36 cellular contexts compared by ENCODE assay signal in genomic region chr6:31172973-31173384, GRCh38. TPM values are rescaled to one million over a fixed set of nuclear protein-coding genes. Genes with fewer than 3 reads are reported as not detected.
DNase-seq lines count a peak whose midpoint lies in the region; ATAC-seq and TF ChIP-seq lines count a peak whose summit lies in the region.
"Had no signal": no experiment of that assay in that cellular context is flagged by ENCODE, and none has a peak within 500 bp of the region (broad histone marks: within the 10 kb centered on the region; RNA-seq: fewer than 3 reads in every experiment).

No MANE protein-coding gene starts in this region.

- H2AFZ ChIP-seq in neural progenitor cell (replicated peaks): peak overlapping the region; percentile 63

- no peaks in the 10 kb centered on the region for H3K79me2 ChIP-seq in neural progenitor cell (ENCODE audit: low read depth)

- TF ChIP-seq CTCF in RWPE1 (conservative IDR thresholded peaks at IDR 0.05; ENCODE audit: low read depth) (no peak), neural progenitor cell (IDR thresholded peaks at IDR 0.05) (no peak), GM20000 (IDR thresholded peaks at IDR 0.05; ENCODE audit: extremely low read depth, missing control alignments) (no peak)

- H3K27me3 ChIP-seq in H7 (ENCODE audit: control insufficient read depth, insufficient read depth, low read length): no peaks in the 10 kb centered on the region
- H3K27me3 ChIP-seq in neural progenitor cell: peaks cover 40% of the 10 kb centered on the region
- H3K27me3 ChIP-seq: brain microvascular endothelial cell, Peyer's patch, stomach, uterus had no signal

- H3K4me1 ChIP-seq in neural progenitor cell: peaks cover 19% of the 10 kb centered on the region
- H3K4me1 ChIP-seq: Peyer's patch, prostate gland, uterus had no signal

- no peak for ATAC-seq in GM18519 (IDR thresholded peaks at IDR 0.05; ENCODE audit: low FRiP score, unreplicated experiment)
- ATAC-seq: activated CD8-positive, alpha-beta T cell treated with anti-CD3 and anti-CD28 coated beads, Interleukin-2, amount 10 ng/mL, durations not matched to agents 7 days and 5 days; activated naive CD4-positive, alpha-beta T cell treated with anti-CD3 and anti-CD28 coated beads, Interleukin-2, amount 50 U/mL, for 72 hours; GM12878; sciatic nerve had no signal

- peaks cover 10% of the 10 kb centered on the region for H3K36me3 ChIP-seq in H7 (replicated peaks; ENCODE audit: control insufficient read depth, insufficient read depth, low read length)
- H3K36me3 ChIP-seq in neural progenitor cell: no peaks in the 10 kb centered on the region
- H3K36me3 ChIP-seq: brain microvascular endothelial cell, esophagus muscularis mucosa, prostate gland, uterus had no signal

- H3K9ac ChIP-seq in neural progenitor cell: no peak overlapping the region

- POLR2A ChIA-PET in RWPE1 (lab: Yijun Ruan, JAX; ENCODE audit: low non-redundant PET): no interaction called here

- H3K4me2 ChIP-seq in neural progenitor cell: peak overlapping the region; percentile 39

- peaks cover 25% of the 10 kb centered on the region for H3K4me1 Mint-ChIP-seq in neural progenitor cell
- H3K4me1 Mint-ChIP-seq: B cell, naive B cell had no signal

- H3K4me3 Mint-ChIP-seq in neural progenitor cell: no peak overlapping the region
- H3K4me3 Mint-ChIP-seq: activated CD8-positive, alpha-beta T cell treated with anti-CD3 and anti-CD28 coated beads, Interleukin-2, amount 10 ng/mL, durations not matched to agents 7 days and 5 days; B cell; CD4-positive, alpha-beta memory T cell had no signal

- peaks cover 13% of the 10 kb centered on the region for H3F3A ChIP-seq in neural progenitor cell (ENCODE audit: low read depth)

- CTCF ChIA-PET in RWPE1 (lab: Yijun Ruan, JAX): interaction anchor here (0.6 kb wide), 1 partner anchor 24 kb away, joined by 3 read pairs; no protein-coding TSS in a partner anchor

- H3K4me3 ChIP-seq in H7 (ENCODE audit: insufficient read depth, low read depth, low read length) (peak overlapping the region; percentile 43), iPS-11a (ENCODE audit: low read depth, low read length) (peak overlapping the region; percentile 58), neural progenitor cell (no peak overlapping the region)
- H3K4me3 ChIP-seq: esophagus muscularis mucosa, GM12878, left ventricle myocardium inferior, Peyer's patch, prostate gland, stomach, uterus had no signal

- peaks cover 10% of the 10 kb centered on the region for H3K27me3 Mint-ChIP-seq in neural progenitor cell (ENCODE audit: insufficient read depth, low read depth)
- H3K27me3 Mint-ChIP-seq: B cell; CD4-positive, alpha-beta memory T cell; naive B cell had no signal

- peak overlapping the region; percentile 54 for H3K27ac ChIP-seq in RWPE1
- H3K27ac ChIP-seq in neural progenitor cell: no peak overlapping the region
- H3K27ac ChIP-seq: brain microvascular endothelial cell, esophagus muscularis mucosa, left ventricle myocardium inferior, Peyer's patch, prostate gland, uterus had no signal

- H3K27ac Mint-ChIP-seq in neural progenitor cell: peak overlapping the region; percentile 92
- H3K27ac Mint-ChIP-seq: B cell, naive B cell had no signal

- no peaks in the 10 kb centered on the region for H4K20me1 ChIP-seq in neural progenitor cell (ENCODE audit: low read depth)

- H3K9me3 Mint-ChIP-seq in neural progenitor cell: no peaks in the 10 kb centered on the region
- H3K9me3 Mint-ChIP-seq: activated naive CD4-positive, alpha-beta T cell treated with anti-CD3 and anti-CD28 coated beads, Interleukin-2, amount 50 U/mL, for 72 hours; naive B cell had no signal

- no peaks in the 10 kb centered on the region for H3K9me3 ChIP-seq in neural progenitor cell (ENCODE audit: low read depth)
- H3K9me3 ChIP-seq: esophagus muscularis mucosa, left ventricle myocardium inferior, Peyer's patch, prostate gland, stomach, uterus had no signal

- H3K36me3 Mint-ChIP-seq in neural progenitor cell: no peaks in the 10 kb centered on the region
- H3K36me3 Mint-ChIP-seq: activated naive CD4-positive, alpha-beta T cell treated with anti-CD3 and anti-CD28 coated beads, Interleukin-2, amount 50 U/mL, for 72 hours; CD4-positive, alpha-beta memory T cell; naive B cell had no signal

- DNase-seq in H7 (peak; percentile 90), RWPE1 (ENCODE audit: low spot score) (no peak), neural progenitor cell (ENCODE audit: low spot score) (peak; percentile 38), GM20000 (ENCODE audit: low spot score) (no peak), HuH-7 (ENCODE audit: low spot score) (no peak)
- DNase-seq: ACHN; activated CD4-positive, alpha-beta T cell treated with anti-CD3 and anti-CD28 coated beads for 4 hours; activated CD8-positive, alpha-beta T cell treated with anti-CD3 and anti-CD28 coated beads, Interleukin-2, amount 10 ng/mL, durations not matched to agents 7 days and 5 days; activated effector memory CD4-positive, alpha-beta T cell treated with Interleukin-2 at 50 U/mL for 16 hours; amygdala; brain microvascular endothelial cell; CD4-positive, alpha-beta memory T cell; foreskin fibroblast; head of caudate nucleus; Kasumi-1; left ventricle myocardium inferior; midbrain; naive B cell; NCI-H1436; NCI-H345; nucleus accumbens; Peyer's patch; SIG-M5; stomach; SW 1271; uterus had no signal

RNA-seq across cellular contexts. Expression of gene POU5F1, which starts 2.5 kb away (rescaled TPM):
- 4,433 and 5,140 TPM in 2 replicates for total RNA-seq in H7 (2014; rRNA removed; shearing (Covaris generic))
- total RNA-seq in neural progenitor cell (ENCODE audit: low replicate concordance): 17.2 and 17.4 TPM in 2 replicates
- total RNA-seq: activated CD8-positive, alpha-beta T cell treated with anti-CD3 and anti-CD28 coated beads, Interleukin-2, amount 10 ng/mL, durations not matched to agents 7 days and 5 days; CD4-positive, alpha-beta memory T cell; cerebellum; dermis microvascular lymphatic vessel endothelial cell had no signal

RNA-seq across cellular contexts. Expression of gene TCF19, which starts 14.6 kb away (rescaled TPM):
- 26.8 and 34.3 TPM in 2 replicates for total RNA-seq in H7 (2014; rRNA removed; shearing (Covaris generic))
- 6.2 and 9.5 TPM in 2 replicates for total RNA-seq in neural progenitor cell (ENCODE audit: low replicate concordance)

RNA-seq across cellular contexts. Expression of gene CCHCR1, which starts 15.4 kb away (rescaled TPM):
- 54.0 and 74.8 TPM in 2 replicates for total RNA-seq in H7 (2014; rRNA removed; shearing (Covaris generic))
- 23.2 and 54.9 TPM in 2 replicates for total RNA-seq in neural progenitor cell (ENCODE audit: low replicate concordance)

RNA-seq across cellular contexts. Expression of gene PSORS1C2, which starts 34.1 kb away (rescaled TPM):
- total RNA-seq in H7 (2014; rRNA removed; shearing (Covaris generic)): 0.07 TPM in 1 of 2 replicates, not detected in the other
- total RNA-seq in neural progenitor cell (ENCODE audit: low replicate concordance): not detected in 2 replicates
- total RNA-seq: activated CD8-positive, alpha-beta T cell treated with anti-CD3 and anti-CD28 coated beads, Interleukin-2, amount 10 ng/mL, durations not matched to agents 7 days and 5 days; activated naive CD4-positive, alpha-beta T cell treated with anti-CD3 and anti-CD28 coated beads, Interleukin-2, amount 50 U/mL, for 72 hours; B cell; CD4-positive, alpha-beta memory T cell; cerebellum; dermis microvascular lymphatic vessel endothelial cell; esophagus muscularis mucosa; GM12878; left ventricle myocardium inferior; Peyer's patch; prostate gland; sciatic nerve; uterus had no signal

RNA-seq across cellular contexts. Expression of gene CDSN, which starts 52.7 kb away (rescaled TPM):
- total RNA-seq in H7 (2014; rRNA removed; shearing (Covaris generic)): not detected in 2 replicates
- total RNA-seq in neural progenitor cell (ENCODE audit: low replicate concordance): not detected in 2 replicates
- total RNA-seq: activated CD8-positive, alpha-beta T cell treated with anti-CD3 and anti-CD28 coated beads, Interleukin-2, amount 10 ng/mL, durations not matched to agents 7 days and 5 days; activated naive CD4-positive, alpha-beta T cell treated with anti-CD3 and anti-CD28 coated beads, Interleukin-2, amount 50 U/mL, for 72 hours; B cell; CD4-positive, alpha-beta memory T cell; cerebellum; esophagus muscularis mucosa; GM12878; left ventricle myocardium inferior; sciatic nerve; stomach had no signal

Comparison
In these comparisons a context has a peak if more than half of its experiments do, and no peak if none do; other contexts are left out.
1. DNase-seq: peak in H7 (single experiment) and neural progenitor cell (single experiment); none in RWPE1 (single experiment), GM20000 (single experiment) and HuH-7 (single experiment).
2. RNA of gene POU5F1, which starts 2.5 kb away (total RNA-seq): 4,433 to 5,140 TPM in H7; 17.2 to 17.4 TPM in neural progenitor cell; every median in the first group is over 100 times any median in the second.